Comparison of ENCODE assay signal across 8 cellular contexts in genomic region chr12:14417717-14418116, GRCh38. TPM values are rescaled to one million over a fixed set of nuclear protein-coding genes. Genes with fewer than 3 reads are reported as not detected.
DNase-seq lines count a peak whose midpoint lies in the region; ATAC-seq and TF ChIP-seq lines count a peak whose summit lies in the region.

No MANE protein-coding gene starts in this region.

- H3K36me3 Mint-ChIP-seq in activated T-helper 1 cell treated with anti-CD3 and anti-CD28 coated beads, Interleukin-12 subunit alpha, Interleukin-12 subunit beta, Interleukin-2, Interleukin-4 antibody, amounts not matched to agents 30 ng/mL and 10 ng/mL and 1 ng/mL, durations not matched to agents 14 hours and 24 hours and 36 hours (ENCODE audit: low read depth), result peaks cover 32% of the 10 kb centered on the region
- H3K36me3 Mint-ChIP-seq in natural killer cell, result peaks cover 13% of the 10 kb centered on the region
- H3K36me3 Mint-ChIP-seq in stimulated activated naive CD8-positive, alpha-beta T cell treated with anti-CD3 and anti-CD28 coated beads, Interleukin-15, Interleukin-2, amounts not matched to agents 100 ng/mL and 50 ng/mL, for 24 hours (ENCODE audit: low read depth), result peaks cover 40% of the 10 kb centered on the region

- no peak overlapping the region for H3K4me3 ChIP-seq in fibroblast of pulmonary artery (replicated peaks; ENCODE audit: low read depth, low read length)

- TF ChIP-seq CTCF in fibroblast of pulmonary artery (IDR thresholded peaks at IDR 0.05; ENCODE audit: low read length, missing control alignments) (no peak), natural killer cell (IDR thresholded peaks at IDR 0.05) (no peak)

- intact Hi-C loops in activated T-helper 1 cell treated with anti-CD3 and anti-CD28 coated beads, Interleukin-12 subunit alpha, Interleukin-12 subunit beta, Interleukin-2, Interleukin-4 antibody, amounts not matched to agents 30 ng/mL and 10 ng/mL and 1 ng/mL, durations not matched to agents 14 hours and 24 hours and 36 hours (cut with micrococcal nuclease), result loop anchor here (1.0 to 5.0 kb wide), 6 partner anchors 23 to 231 kb away; no protein-coding TSS in a partner anchor
- intact Hi-C loops in natural killer cell (cut with micrococcal nuclease), result loop anchor here (1.0 to 2.0 kb wide), 3 partner anchors 161 to 357 kb away; a partner anchor contains a TSS

- H3K27me3 Mint-ChIP-seq in activated T-helper 1 cell treated with anti-CD3 and anti-CD28 coated beads, Interleukin-12 subunit alpha, Interleukin-12 subunit beta, Interleukin-2, Interleukin-4 antibody, amounts not matched to agents 30 ng/mL and 10 ng/mL and 1 ng/mL, durations not matched to agents 14 hours and 24 hours and 36 hours (ENCODE audit: insufficient read depth), result no peaks in the 10 kb centered on the region
- no peaks in the 10 kb centered on the region for H3K27me3 Mint-ChIP-seq in natural killer cell (ENCODE audit: low read depth in 2 of 2)
- H3K27me3 Mint-ChIP-seq in stimulated activated naive CD8-positive, alpha-beta T cell treated with anti-CD3 and anti-CD28 coated beads, Interleukin-15, Interleukin-2, amounts not matched to agents 100 ng/mL and 50 ng/mL, for 24 hours, result no peaks in the 10 kb centered on the region

- H3K4me3 Mint-ChIP-seq in activated T-helper 1 cell treated with anti-CD3 and anti-CD28 coated beads, Interleukin-12 subunit alpha, Interleukin-12 subunit beta, Interleukin-2, Interleukin-4 antibody, amounts not matched to agents 30 ng/mL and 10 ng/mL and 1 ng/mL, durations not matched to agents 14 hours and 24 hours and 36 hours, result peak overlapping the region; percentile 75
- H3K4me3 Mint-ChIP-seq in natural killer cell, result peak overlapping the region; percentile 86
- H3K4me3 Mint-ChIP-seq in stimulated activated naive CD8-positive, alpha-beta T cell treated with anti-CD3 and anti-CD28 coated beads, Interleukin-15, Interleukin-2, amounts not matched to agents 100 ng/mL and 50 ng/mL, for 24 hours, result peak overlapping the region; percentile 80

- DNase-seq in ELR (ENCODE audit: low read depth) (peak; percentile 85), NCI-H524 treated with DMSO at 0.1 percent for 48 hours (lab: John Stamatoyannopoulos, UW) (peak; percentile 79), fibroblast of pulmonary artery (ENCODE audit: low read depth) (peak; percentile 94), natural killer cell (peak; percentile 59), GM19240 (ENCODE audit: insufficient read length, low spot score) (no peak)
- peak; percentile 60 for DNase-seq in activated T-helper 1 cell treated with anti-CD3 and anti-CD28 coated beads, Interleukin-12 subunit alpha, Interleukin-12 subunit beta, Interleukin-2, Interleukin-4 antibody, amounts not matched to agents 30 ng/mL and 10 ng/mL and 1 ng/mL, durations not matched to agents 14 hours and 24 hours and 36 hours (ENCODE audit: low spot score)

- H3K4me1 Mint-ChIP-seq in activated T-helper 1 cell treated with anti-CD3 and anti-CD28 coated beads, Interleukin-12 subunit alpha, Interleukin-12 subunit beta, Interleukin-2, Interleukin-4 antibody, amounts not matched to agents 30 ng/mL and 10 ng/mL and 1 ng/mL, durations not matched to agents 14 hours and 24 hours and 36 hours (ENCODE audit: low read depth), result peaks cover 56% of the 10 kb centered on the region
- peaks cover 56 to 59% of the 10 kb centered on the region in 2 donors for H3K4me1 Mint-ChIP-seq in natural killer cell
- H3K4me1 Mint-ChIP-seq in stimulated activated naive CD8-positive, alpha-beta T cell treated with anti-CD3 and anti-CD28 coated beads, Interleukin-15, Interleukin-2, amounts not matched to agents 100 ng/mL and 50 ng/mL, for 24 hours (ENCODE audit: low read depth), result peaks cover 76% of the 10 kb centered on the region

- H3K27ac Mint-ChIP-seq in activated T-helper 1 cell treated with anti-CD3 and anti-CD28 coated beads, Interleukin-12 subunit alpha, Interleukin-12 subunit beta, Interleukin-2, Interleukin-4 antibody, amounts not matched to agents 30 ng/mL and 10 ng/mL and 1 ng/mL, durations not matched to agents 14 hours and 24 hours and 36 hours, result peak overlapping the region; percentile 88
- H3K27ac Mint-ChIP-seq in natural killer cell, result peak overlapping the region; percentile 89 to 90
- peak overlapping the region; percentile 83 for H3K27ac Mint-ChIP-seq in stimulated activated naive CD8-positive, alpha-beta T cell treated with anti-CD3 and anti-CD28 coated beads, Interleukin-15, Interleukin-2, amounts not matched to agents 100 ng/mL and 50 ng/mL, for 24 hours

- peak; percentile 49 to 66 (median 63) for ATAC-seq in natural killer cell
- no peak for ATAC-seq in GM18909 (IDR thresholded peaks at IDR 0.05; ENCODE audit: poor library complexity, unreplicated experiment)

- peaks cover 30% of the 10 kb centered on the region for H3K9me3 Mint-ChIP-seq in activated T-helper 1 cell treated with anti-CD3 and anti-CD28 coated beads, Interleukin-12 subunit alpha, Interleukin-12 subunit beta, Interleukin-2, Interleukin-4 antibody, amounts not matched to agents 30 ng/mL and 10 ng/mL and 1 ng/mL, durations not matched to agents 14 hours and 24 hours and 36 hours
- peaks cover 0 to 6% of the 10 kb centered on the region in 2 donors for H3K9me3 Mint-ChIP-seq in natural killer cell
- H3K9me3 Mint-ChIP-seq in stimulated activated naive CD8-positive, alpha-beta T cell treated with anti-CD3 and anti-CD28 coated beads, Interleukin-15, Interleukin-2, amounts not matched to agents 100 ng/mL and 50 ng/mL, for 24 hours, result peaks cover 20% of the 10 kb centered on the region

RNA-seq across cellular contexts. Expression of gene ATF7IP, which starts 52.2 kb away (rescaled TPM):
- 66.4 and 71.6 TPM in 2 replicates for total RNA-seq in activated T-helper 1 cell treated with anti-CD3 and anti-CD28 coated beads, Interleukin-12 subunit alpha, Interleukin-12 subunit beta, Interleukin-2, Interleukin-4 antibody, amounts not matched to agents 30 ng/mL and 10 ng/mL and 1 ng/mL, durations not matched to agents 14 hours and 24 hours and 36 hours
- 100 to 1,000 TPM; 161 to 180 (median 173) TPM for total RNA-seq in natural killer cell
